In genomic region chr19:4052993-4053422, GRCh38 we compare ENCODE assay signal across 8 cellular contexts. TPM values are rescaled to one million over a fixed set of nuclear protein-coding genes. Genes with fewer than 3 reads are reported as not detected.
A peak's percentile ranks its signal among the peaks of the same experiment; 100 is the strongest.
DNase-seq lines count a peak whose midpoint lies in the region; ATAC-seq, FAIRE-seq and TF ChIP-seq lines count a peak whose summit lies in the region.

No MANE protein-coding gene starts in this region.

- peaks cover 15% of the 10 kb centered on the region for H3F3A ChIP-seq in SK-N-SH (replicated peaks; ENCODE audit: insufficient read depth)

- H3K4me2 ChIP-seq in keratinocyte (ENCODE audit: control insufficient read depth, extremely low read depth, insufficient read depth, low read depth, low read length) (peak overlapping the region; percentile 56), SK-N-SH (no peak overlapping the region)

- peaks cover 27% of the 10 kb centered on the region for H3K4me1 Mint-ChIP-seq in activated CD8-positive, alpha-beta T cell treated with anti-CD3 and anti-CD28 coated beads, Interleukin-2, amount 10 ng/mL, durations not matched to agents 7 days and 5 days (ENCODE audit: low read depth)
- H3K4me1 Mint-ChIP-seq in stimulated activated effector memory CD8-positive, alpha-beta T cell treated with anti-CD3 and anti-CD28 coated beads, Interleukin-12 subunit alpha, Interleukin-12 subunit beta, amount 100 ng/mL, for 72 hours = peaks cover 67% of the 10 kb centered on the region

- TF ChIP-seq CTCF in HEK293 (tag by site-specific recombination; IDR thresholded peaks at IDR 0.05) (no peak), keratinocyte (optimal IDR thresholded peaks at IDR 0.05 in 1 of 3, IDR thresholded peaks at IDR 0.05 in 1 of 3, conservative IDR thresholded peaks at IDR 0.05 in 1 of 3; ENCODE audit: extremely low read depth in 1 of 3, insufficient read depth in 2 of 3, low read length in 3 of 3) (no peak), SK-N-SH (IDR thresholded peaks at IDR 0.05) (no peak)

- TF ChIP-seq EP300 in SK-N-SH (IDR thresholded peaks at IDR 0.05; ENCODE audit: borderline replicate concordance in 1 of 2, low read depth in 1 of 2, low read length in 1 of 2) = no peak

- no peak for ATAC-seq in activated CD8-positive, alpha-beta T cell treated with anti-CD3 and anti-CD28 coated beads, Interleukin-2, amount 10 ng/mL, durations not matched to agents 7 days and 5 days
- ATAC-seq in stimulated activated effector memory CD8-positive, alpha-beta T cell treated with anti-CD3 and anti-CD28 coated beads, Interleukin-12 subunit alpha, Interleukin-12 subunit beta, amount 100 ng/mL, for 72 hours = no peak

- H2AFZ ChIP-seq in keratinocyte (ENCODE audit: control insufficient read depth, low read length) (no peak overlapping the region), SK-N-SH (ENCODE audit: low read depth) (no peak overlapping the region)

- peaks cover 5% of the 10 kb centered on the region for H3K9me1 ChIP-seq in keratinocyte (ENCODE audit: control insufficient read depth, extremely low read depth, insufficient read depth, low read length)

- no peaks in the 10 kb centered on the region for H3K9me3 Mint-ChIP-seq in activated CD8-positive, alpha-beta T cell treated with anti-CD3 and anti-CD28 coated beads, Interleukin-2, amount 10 ng/mL, durations not matched to agents 7 days and 5 days (ENCODE audit: insufficient read depth)
- H3K9me3 Mint-ChIP-seq in stimulated activated effector memory CD8-positive, alpha-beta T cell treated with anti-CD3 and anti-CD28 coated beads, Interleukin-12 subunit alpha, Interleukin-12 subunit beta, amount 100 ng/mL, for 72 hours = no peaks in the 10 kb centered on the region

- H4K20me1 ChIP-seq in keratinocyte (ENCODE audit: control insufficient read depth, extremely low read depth, insufficient read depth, low read length) (peaks cover 41% of the 10 kb centered on the region), SK-N-SH (ENCODE audit: insufficient read depth) (peaks cover 97% of the 10 kb centered on the region)

- TF ChIP-seq RAD21 in SK-N-SH (IDR thresholded peaks at IDR 0.05; ENCODE audit: low read length) = no peak

- no peak overlapping the region for H3K4me3 ChIP-seq in HEK293 (ENCODE audit: low read depth, low read length)
- peak overlapping the region in 1 of 3 experiments; percentile 1 for H3K4me3 ChIP-seq in keratinocyte (ENCODE audit: control insufficient read depth in 2 of 3, extremely low read depth in 1 of 3, insufficient read depth in 2 of 3, low read depth in 1 of 3, low read length in 3 of 3)
- H3K4me3 ChIP-seq in SK-N-SH (ENCODE audit: low read depth in 2 of 2, low read length in 1 of 2) = no peak overlapping the region

- no peak overlapping the region for H3K4me3 Mint-ChIP-seq in activated CD8-positive, alpha-beta T cell treated with anti-CD3 and anti-CD28 coated beads, Interleukin-2, amount 10 ng/mL, durations not matched to agents 7 days and 5 days
- H3K4me3 Mint-ChIP-seq in stimulated activated effector memory CD8-positive, alpha-beta T cell treated with anti-CD3 and anti-CD28 coated beads, Interleukin-12 subunit alpha, Interleukin-12 subunit beta, amount 100 ng/mL, for 72 hours = peak overlapping the region; percentile 68

- H3K9me2 ChIP-seq in SK-N-SH = no peaks in the 10 kb centered on the region

- 83% methylated on average over 10 of the region's 13 CpGs for WGBS in SK-N-SH (ENCODE audit: low lambda C conversion rate)

- no peak for FAIRE-seq in keratinocyte (lab: Jason Lieb, UNC)

- H3K36me3 ChIP-seq in HEK293 (ENCODE audit: control insufficient read depth in 2 of 2, insufficient read depth in 1 of 2, low read length in 2 of 2) (peaks cover 22 to 63% of the 10 kb centered on the region in 2 experiments; a peak in 2 of 3 replicates), keratinocyte (ENCODE audit: control insufficient read depth in 2 of 2, extremely low read depth in 1 of 2, insufficient read depth in 2 of 2, low read length in 2 of 2) (peaks cover 31 to 44% of the 10 kb centered on the region in 2 experiments), SK-N-SH (replicated peaks in 1 of 2; ENCODE audit: control insufficient read depth in 1 of 2, insufficient read depth in 2 of 2, low read length in 1 of 2) (peaks cover 13 to 33% of the 10 kb centered on the region in 2 experiments)

- H3K9me3 ChIP-seq in HEK293 (ENCODE audit: control insufficient read depth, insufficient read depth, low read depth, low read length) = no peaks in the 10 kb centered on the region
- no peaks in the 10 kb centered on the region for H3K9me3 ChIP-seq in keratinocyte (ENCODE audit: control insufficient read depth, low read depth, low read length)
- H3K9me3 ChIP-seq in SK-N-SH = no peaks in the 10 kb centered on the region

- DNase-seq in activated CD8-positive, alpha-beta T cell treated with anti-CD3 and anti-CD28 coated beads, Interleukin-2, amount 10 ng/mL, durations not matched to agents 7 days and 5 days = no peak
- DNase-seq in keratinocyte (ENCODE audit: low read depth, low spot score) (no peak), cerebellar nuclear complex (lab: John Stamatoyannopoulos, UW) (no peak), NCI-H2171 (lab: John Stamatoyannopoulos, UW) (no peak), SK-N-SH (no peak), NCI-H1048 (lab: John Stamatoyannopoulos, UW) (no peak)
- no peak for DNase-seq in stimulated activated effector memory CD8-positive, alpha-beta T cell treated with anti-CD3 and anti-CD28 coated beads, Interleukin-12 subunit alpha, Interleukin-12 subunit beta, amount 100 ng/mL, for 72 hours (ENCODE audit: low spot score in 2 of 2)

- POLR2A ChIA-PET in HEK293 (lab: Yijun Ruan, JAX) = no interaction called here
- POLR2A ChIA-PET in activated CD8-positive, alpha-beta T cell treated with anti-CD3 and anti-CD28 coated beads, Interleukin-2, amount 10 ng/mL, durations not matched to agents 7 days and 5 days (lab: Charles Lee) = no interaction called here
- POLR2A ChIA-PET in SK-N-SH (lab: Yijun Ruan, JAX) = no interaction called here

- H3K9ac ChIP-seq in keratinocyte (ENCODE audit: control insufficient read depth, extremely low read depth, insufficient read depth, low read length) (peak overlapping the region; percentile 43), SK-N-SH (no peak overlapping the region)

- H3K27ac ChIP-seq in HEK293 (ENCODE audit: extremely low read depth, low read depth, low read length) (no peak overlapping the region), keratinocyte (ENCODE audit: control insufficient read depth, insufficient read depth, low read length) (peak overlapping the region; percentile 84), SK-N-SH (ENCODE audit: low read depth in 2 of 2, low read length in 1 of 2) (no peak overlapping the region)

- H3K4me1 ChIP-seq in HEK293 (ENCODE audit: control insufficient read depth, insufficient read depth, low read length) = no peaks in the 10 kb centered on the region
- peaks cover 30% of the 10 kb centered on the region for H3K4me1 ChIP-seq in keratinocyte (ENCODE audit: control insufficient read depth, extremely low read depth, insufficient read depth, low read length)
- no peaks in the 10 kb centered on the region for H3K4me1 ChIP-seq in SK-N-SH (ENCODE audit: control insufficient read depth in 1 of 2, insufficient read depth in 2 of 2, low read depth in 1 of 2, low read length in 1 of 2)

- peaks cover 66% of the 10 kb centered on the region for H3K36me3 Mint-ChIP-seq in activated CD8-positive, alpha-beta T cell treated with anti-CD3 and anti-CD28 coated beads, Interleukin-2, amount 10 ng/mL, durations not matched to agents 7 days and 5 days (ENCODE audit: low read depth)
- peaks cover 92% of the 10 kb centered on the region for H3K36me3 Mint-ChIP-seq in stimulated activated effector memory CD8-positive, alpha-beta T cell treated with anti-CD3 and anti-CD28 coated beads, Interleukin-12 subunit alpha, Interleukin-12 subunit beta, amount 100 ng/mL, for 72 hours

- H3K79me2 ChIP-seq in keratinocyte (ENCODE audit: control insufficient read depth, insufficient read depth, low read length) = peaks cover 87% of the 10 kb centered on the region
- peaks cover 98% of the 10 kb centered on the region for H3K79me2 ChIP-seq in SK-N-SH (ENCODE audit: insufficient read depth)

- no peaks in the 10 kb centered on the region for H3K27me3 Mint-ChIP-seq in activated CD8-positive, alpha-beta T cell treated with anti-CD3 and anti-CD28 coated beads, Interleukin-2, amount 10 ng/mL, durations not matched to agents 7 days and 5 days (ENCODE audit: low read depth)

- peak overlapping the region; percentile 66 for H3K27ac Mint-ChIP-seq in activated CD8-positive, alpha-beta T cell treated with anti-CD3 and anti-CD28 coated beads, Interleukin-2, amount 10 ng/mL, durations not matched to agents 7 days and 5 days
- H3K27ac Mint-ChIP-seq in stimulated activated effector memory CD8-positive, alpha-beta T cell treated with anti-CD3 and anti-CD28 coated beads, Interleukin-12 subunit alpha, Interleukin-12 subunit beta, amount 100 ng/mL, for 72 hours = peak overlapping the region; percentile 90

- dilution Hi-C loops in keratinocyte (cut with MboI; ENCODE audit: extremely low pct_ligation_motif_present, low sequenced_read_pairs) = no loop called here

- no peaks in the 10 kb centered on the region for H3K27me3 ChIP-seq in keratinocyte (ENCODE audit: control insufficient read depth, extremely low read depth, insufficient read depth, low read length)
- H3K27me3 ChIP-seq in SK-N-SH (ENCODE audit: insufficient read depth) = no peaks in the 10 kb centered on the region

- CTCF ChIA-PET in HEK293 (lab: Yijun Ruan, JAX) (no interaction called here), SK-N-SH (lab: Yijun Ruan, JAX) (interaction anchor here (0.6 kb wide), 1 partner anchor 34 kb away, joined by 3 read pairs; no protein-coding TSS in a partner anchor)
- CTCF ChIA-PET in activated CD8-positive, alpha-beta T cell treated with anti-CD3 and anti-CD28 coated beads, Interleukin-2, amount 10 ng/mL, durations not matched to agents 7 days and 5 days (lab: Charles Lee) = interaction anchor here (1.1 kb wide), 1 partner anchor 87 kb away, joined by 3 read pairs; no protein-coding TSS in a partner anchor

RNA-seq across cellular contexts. Expression of gene ZBTB7A, which starts 13.7 kb away (rescaled TPM):
- 10 to 100 TPM; 59.1 to 63.1 TPM for total RNA-seq in activated CD8-positive, alpha-beta T cell treated with anti-CD3 and anti-CD28 coated beads, Interleukin-2, amount 10 ng/mL, durations not matched to agents 7 days and 5 days
- polyA plus RNA-seq in keratinocyte = 3.7 to 9.8 TPM (median 7.2 TPM) in 3 replicates
- 18.6 TPM for polyA plus RNA-seq in keratinocyte (2011; ENCODE audit: low read depth)
- polyA plus RNA-seq in keratinocyte (2011; cell fraction: cytosol; rRNA removed) = 4.8 and 14.2 TPM in 2 replicates
- polyA plus RNA-seq in keratinocyte (2011; cell fraction: nucleus; rRNA removed) = 15.6 and 25.3 TPM in 2 replicates
- 23.6 and 24.7 TPM in 2 replicates for polyA plus RNA-seq in keratinocyte (2012; ENCODE audit: low replicate concordance)
- 5.2 to 12.8 TPM (median 7.7 TPM) in 3 replicates for polyA minus RNA-seq in keratinocyte
- 60.4 TPM for polyA minus RNA-seq in keratinocyte (2011; cell fraction: cytosol; rRNA and poly(A)+ RNA removed)
- 35.8 and 46.1 TPM in 2 replicates for polyA minus RNA-seq in keratinocyte (2011; cell fraction: nucleus; rRNA and poly(A)+ RNA removed)
- 5.6 and 7.4 TPM in 2 replicates for polyA plus RNA-seq in SK-N-SH (2012; rRNA removed)
- 2.8 and 5.8 TPM in 2 replicates for polyA plus RNA-seq in SK-N-SH (2012; cell fraction: cytosol; rRNA removed)
- polyA plus RNA-seq in SK-N-SH (2012; cell fraction: nucleus; rRNA removed) = 17.7 and 19.8 TPM in 2 replicates

RNA-seq across cellular contexts. Expression of gene PIAS4, which starts 45.5 kb away (rescaled TPM):
- total RNA-seq in activated CD8-positive, alpha-beta T cell treated with anti-CD3 and anti-CD28 coated beads, Interleukin-2, amount 10 ng/mL, durations not matched to agents 7 days and 5 days = 10 to 100 TPM; 34.2 to 35.6 TPM
- 6.1 to 11.4 TPM (median 7.5 TPM) in 3 replicates for polyA plus RNA-seq in keratinocyte
- 18.7 TPM for polyA plus RNA-seq in keratinocyte (2011; ENCODE audit: low read depth)
- 6.4 and 13.1 TPM in 2 replicates for polyA plus RNA-seq in keratinocyte (2011; cell fraction: cytosol; rRNA removed)
- 12.7 and 17.1 TPM in 2 replicates for polyA plus RNA-seq in keratinocyte (2011; cell fraction: nucleus; rRNA removed)
- 20.0 and 20.7 TPM in 2 replicates for polyA plus RNA-seq in keratinocyte (2012; ENCODE audit: low replicate concordance)
- polyA minus RNA-seq in keratinocyte = 7.4 to 42.2 TPM (median 7.6 TPM) in 3 replicates
- 7.7 TPM for polyA minus RNA-seq in keratinocyte (2011; cell fraction: cytosol; rRNA and poly(A)+ RNA removed)
- polyA minus RNA-seq in keratinocyte (2011; cell fraction: nucleus; rRNA and poly(A)+ RNA removed) = 8.4 and 9.0 TPM in 2 replicates
- polyA plus RNA-seq in SK-N-SH (2012; rRNA removed) = 7.7 and 14.1 TPM in 2 replicates
- polyA plus RNA-seq in SK-N-SH (2012; cell fraction: cytosol; rRNA removed) = 4.8 and 7.9 TPM in 2 replicates
- 17.7 and 23.8 TPM in 2 replicates for polyA plus RNA-seq in SK-N-SH (2012; cell fraction: nucleus; rRNA removed)
